Comparison of ENCODE assay signal across 26 cellular contexts in the genomic region with DNA sequence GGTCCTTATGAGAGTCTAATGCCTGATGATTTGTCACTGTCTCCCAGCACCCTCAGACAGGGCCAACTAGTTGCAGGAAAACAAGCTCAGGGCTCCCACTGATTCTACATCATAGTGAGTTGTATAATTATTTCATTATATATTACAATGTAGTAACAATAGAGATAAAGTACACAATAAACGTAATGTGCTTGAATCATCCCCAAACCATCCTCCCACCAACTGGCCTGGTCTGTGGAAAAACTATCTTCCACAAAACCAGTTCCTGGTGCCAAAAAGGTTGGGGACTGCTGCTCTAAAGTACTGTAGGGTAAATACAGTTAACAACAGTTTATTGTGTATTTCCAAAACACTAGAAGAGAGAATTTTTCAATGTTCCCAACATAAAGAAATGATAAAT.
DNase-seq lines count a peak whose midpoint lies in the region; ATAC-seq and TF ChIP-seq lines count a peak whose summit lies in the region.
"Had no signal": no experiment of that assay in that cellular context is flagged by ENCODE, and none has a peak within 500 bp of the region (broad histone marks: within the 10 kb centered on the region; RNA-seq: fewer than 3 reads in every experiment).

No MANE protein-coding gene starts in this region.

- TF ChIP-seq CTCF in dorsolateral prefrontal cortex (IDR thresholded peaks at IDR 0.05 in 54 of 56, conservative IDR thresholded peaks at IDR 0.05 in 2 of 56; ENCODE audit: low read depth in 1 of 56, partially characterized antibody in 56 of 56): no peak
- TF ChIP-seq CTCF in nephron progenitor cell (IDR thresholded peaks at IDR 0.05): no peak

- no peaks in the 10 kb centered on the region for H3K27me3 Mint-ChIP-seq in nephron progenitor cell (ENCODE audit: low read depth, poor library complexity)
- H3K27me3 Mint-ChIP-seq: activated CD4-positive, alpha-beta memory T cell treated with anti-CD3 and anti-CD28 coated beads for 36 hours; brain; CD4-positive, CD25-positive, alpha-beta regulatory T cell; progenitor cell of endocrine pancreas; type B pancreatic cell had no signal

- H3K27ac Mint-ChIP-seq in nephron progenitor cell: no peak overlapping the region
- H3K27ac Mint-ChIP-seq: activated CD4-positive, alpha-beta memory T cell treated with anti-CD3 and anti-CD28 coated beads for 36 hours; progenitor cell of endocrine pancreas; stimulated activated effector memory CD8-positive, alpha-beta T cell treated with anti-CD3 and anti-CD28 coated beads, Interleukin-12 subunit alpha, Interleukin-12 subunit beta, amount 100 ng/mL, for 72 hours; type B pancreatic cell had no signal

- peaks cover under 1% of the 10 kb centered on the region for H3K79me2 ChIP-seq in ACC112 (ENCODE audit: control insufficient read depth, insufficient read depth, low read length, unreplicated experiment)

- no peak overlapping the region for H3K4me3 Mint-ChIP-seq in nephron progenitor cell
- H3K4me3 Mint-ChIP-seq: activated CD4-positive, alpha-beta memory T cell treated with anti-CD3 and anti-CD28 coated beads for 36 hours; brain; CD4-positive, CD25-positive, alpha-beta regulatory T cell; stimulated activated effector memory CD8-positive, alpha-beta T cell treated with anti-CD3 and anti-CD28 coated beads, Interleukin-12 subunit alpha, Interleukin-12 subunit beta, amount 100 ng/mL, for 72 hours; type B pancreatic cell had no signal

- H3K27ac ChIP-seq in ACC112 (ENCODE audit: low read depth, low read length): peak overlapping the region; percentile 63; the same call in 1 of the 2 replicates
- peak overlapping the region in 58 of 59 donors; percentile 10 to 96 (median 85) for H3K27ac ChIP-seq in dorsolateral prefrontal cortex
- H3K27ac ChIP-seq: neutrophil, PC-9 had no signal

- peaks cover 95% of the 10 kb centered on the region for H3K36me3 Mint-ChIP-seq in nephron progenitor cell (ENCODE audit: low read depth)

- H3K27me3 ChIP-seq in ACC112 (ENCODE audit: insufficient read depth, low read length) (no peaks in the 10 kb centered on the region), dorsolateral prefrontal cortex (no peaks in the 10 kb centered on the region)
- H3K27me3 ChIP-seq: neutrophil had no signal

- H3K9me3 Mint-ChIP-seq in nephron progenitor cell: no peaks in the 10 kb centered on the region
- H3K9me3 Mint-ChIP-seq: activated CD4-positive, alpha-beta memory T cell treated with anti-CD3 and anti-CD28 coated beads for 36 hours; brain; CD4-positive, CD25-positive, alpha-beta regulatory T cell; stimulated activated effector memory CD8-positive, alpha-beta T cell treated with anti-CD3 and anti-CD28 coated beads, Interleukin-12 subunit alpha, Interleukin-12 subunit beta, amount 100 ng/mL, for 72 hours; type B pancreatic cell had no signal

- no peak for ATAC-seq in GM21526 (IDR thresholded peaks at IDR 0.05; ENCODE audit: low FRiP score, unreplicated experiment)
- no peak for ATAC-seq in GM18909 (IDR thresholded peaks at IDR 0.05; ENCODE audit: poor library complexity, unreplicated experiment)
- ATAC-seq: sciatic nerve; stimulated activated effector memory CD8-positive, alpha-beta T cell treated with anti-CD3 and anti-CD28 coated beads, Interleukin-12 subunit alpha, Interleukin-12 subunit beta, amount 100 ng/mL, for 72 hours had no signal

- DNase-seq in NCI-H69 (lab: John Stamatoyannopoulos, UW): peak; percentile 82
- no peak for DNase-seq in dorsolateral prefrontal cortex
- peak; percentile 49 for DNase-seq in myocyte (ENCODE audit: low read depth)
- no peak for DNase-seq in NCI-H748 (lab: John Stamatoyannopoulos, UW; ENCODE audit: unreplicated experiment)
- DNase-seq in nephron progenitor cell: no peak
- DNase-seq: activated CD4-positive, alpha-beta memory T cell treated with anti-CD3 and anti-CD28 coated beads for 36 hours; activated CD4-positive, CD25-positive, alpha-beta regulatory T cell treated with anti-CD3 and anti-CD28 coated beads, Interleukin-2, amount 50 U/mL, for 72 hours; activated naive CD4-positive, alpha-beta T cell treated with Interleukin-2 at 50 U/mL for 16 hours; AML-193; CD4-positive, CD25-positive, alpha-beta regulatory T cell; islet precursor cell; NCI-H1092 treated with DMSO at 0.1 percent for 48 hours; NCI-H1694 treated with DMSO at 0.1 percent for 48 hours; NCI-H510A treated with DMSO at 0.1 percent for 48 hours; PC-9; stimulated activated CD4-positive, alpha-beta T cell treated with anti-CD3 and anti-CD28 coated beads, Interleukin-4, amount 100 ng/mL, for 24 hours; T-helper 2 cell had no signal

- H3K4me1 Mint-ChIP-seq in nephron progenitor cell: peaks cover 3% of the 10 kb centered on the region
- H3K4me1 Mint-ChIP-seq: stimulated activated effector memory CD8-positive, alpha-beta T cell treated with anti-CD3 and anti-CD28 coated beads, Interleukin-12 subunit alpha, Interleukin-12 subunit beta, amount 100 ng/mL, for 72 hours had no signal

- intact Hi-C loops in dorsolateral prefrontal cortex (cut with DNase I): no loop called here

- H2AFZ ChIP-seq in ACC112 (ENCODE audit: low read length, unreplicated experiment): no peak overlapping the region
- H2AFZ ChIP-seq: PC-9 had no signal

- H3K36me3 ChIP-seq in ACC112 (ENCODE audit: insufficient read depth, low read length): peaks cover 52% of the 10 kb centered on the region

- peaks cover 8% of the 10 kb centered on the region for H3K4me1 ChIP-seq in ACC112 (ENCODE audit: control insufficient read depth, insufficient read depth, low read length, unreplicated experiment)

- H3K4me3 ChIP-seq in ACC112 (ENCODE audit: low read depth, low read length): no peak overlapping the region
- no peak overlapping the region for H3K4me3 ChIP-seq in dorsolateral prefrontal cortex
- H3K4me3 ChIP-seq: PC-9 had no signal

Comparison
In these comparisons a context has a peak if more than half of its experiments do, and no peak if none do; other contexts are left out.
1. DNase-seq: peak in NCI-H69 (single experiment) and myocyte (single experiment); none in dorsolateral prefrontal cortex (0 of 10), NCI-H748 (single experiment) and nephron progenitor cell (single experiment).